15 cellular contexts compared by ENCODE assay signal in the genomic region with DNA sequence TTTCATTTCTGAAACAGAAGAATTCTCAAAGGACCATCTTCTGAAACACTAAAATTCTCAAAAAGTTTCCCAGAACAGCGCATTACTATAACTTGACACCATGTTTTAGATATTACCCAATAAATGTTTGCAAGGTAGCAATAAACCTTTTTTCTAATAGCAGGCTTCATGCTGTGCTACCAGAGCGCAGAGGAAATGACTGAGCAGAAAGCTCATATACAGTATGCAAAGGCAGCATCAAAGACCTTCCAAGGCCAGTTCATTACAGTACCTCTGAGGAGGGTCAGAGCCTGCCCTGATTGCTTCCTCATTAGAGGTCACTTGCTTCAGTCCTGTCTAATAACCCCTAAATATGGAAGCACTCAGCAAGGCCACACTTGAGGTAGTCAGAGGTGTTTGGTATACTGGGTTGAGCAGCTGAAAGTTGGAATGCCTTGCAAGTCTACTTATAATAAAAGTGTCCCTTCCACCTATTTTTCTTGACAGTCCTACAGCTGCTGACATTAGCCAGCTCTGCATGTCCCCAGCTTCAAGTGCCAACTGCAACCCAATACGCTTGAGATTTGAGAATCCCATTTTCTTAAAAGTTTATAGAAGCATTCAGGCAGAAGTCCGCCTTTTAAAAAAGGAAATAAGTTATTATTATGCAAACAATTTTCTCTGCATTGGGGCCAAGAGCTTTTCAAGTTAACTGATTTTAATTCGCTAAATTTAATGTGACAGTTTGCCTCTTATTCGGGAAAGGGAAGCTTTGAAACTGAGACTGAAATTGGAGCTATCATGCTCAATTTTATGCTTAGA.
"Had no signal": no experiment of that assay in that cellular context is flagged by ENCODE, and none has a peak within 500 bp of the region (broad histone marks: within the 10 kb centered on the region; RNA-seq: fewer than 3 reads in every experiment).

No MANE protein-coding gene starts in this region.

- H3K27ac Mint-ChIP-seq: activated T-helper 17 cell treated with anti-CD3 and anti-CD28 coated beads, Interleukin-2, amount 50 U/mL, for 72 hours; neural progenitor cell; stimulated activated naive CD8-positive, alpha-beta T cell treated with anti-CD3 and anti-CD28 coated beads, Interleukin-15, amount 100 ng/mL, for 72 hours had no signal

- H3K4me1 Mint-ChIP-seq: activated T-helper 17 cell treated with anti-CD3 and anti-CD28 coated beads, Interleukin-2, amount 50 U/mL, for 72 hours; stimulated activated naive CD8-positive, alpha-beta T cell treated with anti-CD3 and anti-CD28 coated beads, Interleukin-15, amount 100 ng/mL, for 72 hours had no signal

- H3K4me3 ChIP-seq: lower lobe of right lung, neural progenitor cell, psoas muscle, spleen, upper lobe of left lung had no signal

- H3K9me3 Mint-ChIP-seq: activated T-helper 17 cell treated with anti-CD3 and anti-CD28 coated beads, Interleukin-2, amount 50 U/mL, for 72 hours; neural progenitor cell; stimulated activated naive CD8-positive, alpha-beta T cell treated with anti-CD3 and anti-CD28 coated beads, Interleukin-15, amount 100 ng/mL, for 72 hours had no signal

- H3K36me3 Mint-ChIP-seq: neural progenitor cell had no signal

- DNase-seq: activated CD4-positive, CD25-positive, alpha-beta regulatory T cell treated with anti-CD3 and anti-CD28 coated beads, Interleukin-2, amount 50 U/mL, for 72 hours; activated naive CD4-positive, alpha-beta T cell treated with Interleukin-2 at 50 U/mL for 16 hours; activated T-cell treated with anti-CD3 and anti-CD28 coated beads for 4 hours; anterior cingulate cortex; foreskin melanocyte; kidney glomerular epithelial cell; lower lobe of right lung; midbrain; psoas muscle; spleen; stimulated activated naive CD8-positive, alpha-beta T cell treated with anti-CD3 and anti-CD28 coated beads, Interleukin-15, amount 100 ng/mL, for 72 hours; T-helper 9 cell; upper lobe of left lung had no signal

- H3K27me3 ChIP-seq: neural progenitor cell, spleen, upper lobe of left lung had no signal

- H3K4me3 Mint-ChIP-seq: activated T-helper 17 cell treated with anti-CD3 and anti-CD28 coated beads, Interleukin-2, amount 50 U/mL, for 72 hours; neural progenitor cell; stimulated activated naive CD8-positive, alpha-beta T cell treated with anti-CD3 and anti-CD28 coated beads, Interleukin-15, amount 100 ng/mL, for 72 hours had no signal

- H3K36me3 ChIP-seq: lower lobe of right lung, neural progenitor cell, spleen, upper lobe of left lung had no signal
